27 cellular contexts compared by ENCODE assay signal in the genomic region with DNA sequence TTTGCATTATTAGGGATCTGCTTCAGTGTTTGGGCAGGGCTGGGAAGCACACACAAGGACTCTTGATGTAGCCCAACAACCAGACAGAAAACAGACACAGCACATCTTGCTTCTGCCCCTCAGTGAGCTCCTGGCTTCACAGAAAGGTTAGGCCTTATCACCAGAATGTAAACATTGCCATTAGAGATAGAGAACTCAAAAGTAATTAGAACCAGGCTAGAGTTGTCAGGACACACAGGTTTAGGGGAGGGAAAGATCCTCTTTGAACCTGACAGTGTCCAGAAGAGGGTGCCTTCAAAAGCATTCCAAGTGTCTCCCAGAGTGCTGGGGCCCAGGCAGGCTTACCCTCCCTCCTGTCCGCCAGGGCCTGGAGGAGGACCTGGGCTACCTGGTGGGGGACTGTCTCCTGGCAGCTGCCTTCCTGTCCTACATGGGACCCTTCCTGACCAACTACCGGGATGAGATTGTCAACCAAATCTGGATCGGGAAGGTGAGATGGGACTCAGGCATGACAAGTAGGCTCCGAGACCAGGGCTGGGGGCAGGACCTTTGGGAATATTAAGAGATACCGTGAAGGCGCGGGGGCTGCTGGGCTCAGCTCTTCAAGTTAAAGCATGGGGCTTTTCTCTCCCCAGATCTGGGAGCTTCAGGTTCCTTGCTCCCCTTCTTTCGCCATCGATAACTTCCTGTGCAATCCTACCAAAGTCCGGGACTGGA.
"Had no signal": no experiment of that assay in that cellular context is flagged by ENCODE, and none has a peak within 500 bp of the region (broad histone marks: within the 10 kb centered on the region; RNA-seq: fewer than 3 reads in every experiment).

No MANE protein-coding gene starts in this region.

- H3K27me3 ChIP-seq: gastrocnemius medialis, pancreas, sigmoid colon had no signal

- H3K4me1 ChIP-seq: gastrocnemius medialis, pancreas, psoas muscle, sigmoid colon, suprapubic skin, tibial artery had no signal

- H3K27ac ChIP-seq: gastrocnemius medialis, pancreas, psoas muscle, sigmoid colon, suprapubic skin, tibial artery had no signal

- H3K9me3 ChIP-seq: gastrocnemius medialis, pancreas, psoas muscle, sigmoid colon, suprapubic skin, tibial artery had no signal

- DNase-seq: activated CD4-positive, alpha-beta memory T cell treated with anti-CD3 and anti-CD28 coated beads for 36 hours; activated CD4-positive, alpha-beta T cell treated with anti-CD3 and anti-CD28 coated beads, Interleukin-2, amount 10 ng/mL, durations not matched to agents 24 days and 14 days; activated CD4-positive, CD25-positive, alpha-beta regulatory T cell treated with anti-CD3 and anti-CD28 coated beads, Interleukin-2, amount 50 U/mL, for 72 hours; activated CD8-positive, alpha-beta memory T cell treated with anti-CD3 and anti-CD28 coated beads, Interleukin-2, amount 50 U/mL, for 4 hours; activated gamma-delta T cell treated with Interleukin-2 at 50 U/mL for 16 hours; activated naive CD4-positive, alpha-beta T cell treated with anti-CD3 and anti-CD28 coated beads, Interleukin-2, amount 50 U/mL, for 16 hours; activated T-cell treated with anti-CD3 and anti-CD28 coated beads, Interleukin-2, amount 50 U/mL, for 1 hour; amygdala; central memory CD4-positive, alpha-beta T cell; effector CD8-positive, alpha-beta T cell; gastrocnemius medialis; glutamatergic neuron; left cardiac atrium; left ventricle myocardium superior; naive B cell; nephron progenitor cell; nucleus accumbens; pancreas; psoas muscle; sigmoid colon; small intestine; stimulated activated CD4-positive, alpha-beta T cell treated with anti-CD3 and anti-CD28 coated beads, Interleukin-1b, Interleukin-23, amount 100 ng/mL, for 48 hours; stimulated activated naive CD4-positive, alpha-beta T cell; SW 1271; T1000; tibial artery had no signal

- H3K4me3 ChIP-seq: gastrocnemius medialis, pancreas, psoas muscle, sigmoid colon, suprapubic skin, tibial artery had no signal

- H3K36me3 ChIP-seq: gastrocnemius medialis, pancreas, sigmoid colon, suprapubic skin, tibial artery had no signal

- ATAC-seq: gastrocnemius medialis, left cardiac atrium, left ventricle myocardium superior, pancreas, psoas muscle had no signal
